In the genomic region with DNA sequence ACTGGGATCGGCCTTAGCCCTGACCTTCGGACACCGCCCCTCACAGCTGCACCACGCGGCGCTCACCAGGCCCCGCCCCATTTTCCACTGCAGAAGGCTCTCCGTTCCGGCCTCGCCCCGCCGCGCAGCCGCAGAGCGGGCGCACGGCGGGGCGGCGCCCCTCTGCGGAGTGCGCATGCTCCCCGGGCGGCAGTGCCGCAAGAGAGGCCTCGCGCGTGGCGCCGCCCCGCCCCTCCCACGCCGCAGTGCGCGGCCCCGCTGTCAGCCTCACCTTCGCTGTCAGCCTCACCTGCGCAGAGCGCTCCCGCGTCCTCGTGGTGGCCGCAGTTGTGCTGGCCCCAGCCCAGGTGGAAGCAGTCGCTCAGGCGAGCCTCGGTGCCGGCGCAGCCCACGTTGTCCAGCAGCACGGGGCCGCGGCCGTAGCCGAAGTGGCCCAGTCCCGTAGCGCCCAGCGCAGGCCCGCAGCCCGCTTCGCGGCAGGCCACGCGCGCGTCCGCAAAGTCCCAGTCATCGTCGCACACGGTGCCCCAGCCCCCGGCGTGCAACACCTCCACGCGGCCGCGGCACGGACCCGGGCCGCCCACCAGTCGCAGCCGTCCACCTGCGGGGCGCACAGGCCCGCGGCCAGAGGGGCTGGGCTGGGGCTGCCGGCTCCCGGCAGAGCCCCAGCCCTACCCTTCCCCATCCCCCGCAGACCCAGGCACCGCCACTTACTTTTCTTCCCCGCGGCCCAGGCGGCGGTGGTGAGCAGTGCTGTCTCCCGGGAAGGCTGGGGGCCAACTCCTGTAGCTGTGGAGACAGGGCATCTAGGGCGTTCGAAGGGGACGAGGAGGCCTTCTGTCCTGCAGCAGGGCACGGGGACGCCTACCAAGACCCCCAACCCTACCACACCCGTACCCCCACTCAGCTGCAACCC, we compare ENCODE assay signal across 8 cellular contexts. TPM values are rescaled to one million over a fixed set of nuclear protein-coding genes. Genes with fewer than 3 reads are reported as not detected.
DNase-seq lines count a peak whose midpoint lies in the region; ATAC-seq and TF ChIP-seq lines count a peak whose summit lies in the region.

No MANE protein-coding gene starts in this region.

- WGBS in GM23248 (ENCODE audit: low coverage in 1 of 2, low lambda C conversion rate in 2 of 2, missing lambda C conversion rate in 2 of 2), 2 experiments = 1 to 2% methylated on average over 83 to 85 of the region's 99 CpGs

- H3K4me3 ChIP-seq in GM23248 = peak overlapping the region; percentile 71
- peak overlapping the region; percentile 80 for H3K4me3 ChIP-seq in fibroblast of the aortic adventitia (ENCODE audit: low read depth, low read length)
- peak overlapping the region; percentile 85 for H3K4me3 ChIP-seq in neural cell (ENCODE audit: low read length)

- H4K20me1 ChIP-seq in GM23248 (ENCODE audit: insufficient read depth) (no peaks in the 10 kb centered on the region), neural cell (ENCODE audit: insufficient read depth) (no peaks in the 10 kb centered on the region)

- peak overlapping the region; percentile 45 for H3K27ac ChIP-seq in GM23248
- peak overlapping the region; percentile 72 for H3K27ac ChIP-seq in KOPT-K1 (ENCODE audit: low read depth, low read length, poor library complexity, severe bottlenecking)
- H3K27ac ChIP-seq in neural cell (ENCODE audit: low read length) = peak overlapping the region; percentile 28

- no peaks in the 10 kb centered on the region for H3K27me3 Mint-ChIP-seq in activated T-helper 2 cell treated with anti-CD3 and anti-CD28 coated beads, Interferon-gamma antibody, Interleukin-2, Interleukin-4, amounts not matched to agents 10 μg/mL and 5 μg/mL and 100 μg/mL, durations not matched to agents 14 hours and 24 hours and 36 hours (ENCODE audit: low read depth)
- H3K27me3 Mint-ChIP-seq in stimulated activated naive CD8-positive, alpha-beta T cell treated with anti-CD3 and anti-CD28 coated beads, Interleukin-15, amount 100 ng/mL, for 72 hours = no peaks in the 10 kb centered on the region

- H2AFZ ChIP-seq in GM23248 = peak overlapping the region; percentile 99
- H2AFZ ChIP-seq in neural cell (ENCODE audit: low read depth, low read length) = peak overlapping the region; percentile 83

- no peaks in the 10 kb centered on the region for H3K27me3 ChIP-seq in GM23248 (replicated peaks; ENCODE audit: insufficient read depth)
- no peaks in the 10 kb centered on the region for H3K27me3 ChIP-seq in neural cell (ENCODE audit: insufficient read depth, low read depth, low read length)

- ATAC-seq in stimulated activated naive CD8-positive, alpha-beta T cell treated with anti-CD3 and anti-CD28 coated beads, Interleukin-15, amount 100 ng/mL, for 72 hours = peak; percentile 85

- peaks cover 14% of the 10 kb centered on the region for H3K4me1 Mint-ChIP-seq in activated T-helper 2 cell treated with anti-CD3 and anti-CD28 coated beads, Interferon-gamma antibody, Interleukin-2, Interleukin-4, amounts not matched to agents 10 μg/mL and 5 μg/mL and 100 μg/mL, durations not matched to agents 14 hours and 24 hours and 36 hours (ENCODE audit: low read depth)
- H3K4me1 Mint-ChIP-seq in stimulated activated naive CD8-positive, alpha-beta T cell treated with anti-CD3 and anti-CD28 coated beads, Interleukin-15, amount 100 ng/mL, for 72 hours = peaks cover 48% of the 10 kb centered on the region

- no peak for TF ChIP-seq RAD21 in neural cell (conservative IDR thresholded peaks at IDR 0.05)

- H3K4me1 ChIP-seq in GM23248 (ENCODE audit: insufficient read depth) = 0 out of 2 replicates have a peak, but pooled peaks cover 3% of the 10 kb centered on the region

- no peaks in the 10 kb centered on the region for H3K9me3 Mint-ChIP-seq in activated T-helper 2 cell treated with anti-CD3 and anti-CD28 coated beads, Interferon-gamma antibody, Interleukin-2, Interleukin-4, amounts not matched to agents 10 μg/mL and 5 μg/mL and 100 μg/mL, durations not matched to agents 14 hours and 24 hours and 36 hours
- H3K9me3 Mint-ChIP-seq in stimulated activated naive CD8-positive, alpha-beta T cell treated with anti-CD3 and anti-CD28 coated beads, Interleukin-15, amount 100 ng/mL, for 72 hours = no peaks in the 10 kb centered on the region

- H3K9ac ChIP-seq in GM23248 (peak overlapping the region; percentile 81), neural cell (ENCODE audit: low read length) (peak overlapping the region; percentile 78)

- TF ChIP-seq EP300 in neural cell (conservative IDR thresholded peaks at IDR 0.05; ENCODE audit: poor library complexity, severe bottlenecking) = peak; percentile 52

- intact Hi-C loops in activated T-helper 2 cell treated with anti-CD3 and anti-CD28 coated beads, Interferon-gamma antibody, Interleukin-2, Interleukin-4, amounts not matched to agents 10 μg/mL and 5 μg/mL and 100 μg/mL, durations not matched to agents 14 hours and 24 hours and 36 hours (cut with micrococcal nuclease) = loop anchor here (1.0 kb wide), 1 partner anchor 34 kb away; no protein-coding TSS in a partner anchor

- peak overlapping the region; percentile 80 for H3K4me3 Mint-ChIP-seq in activated T-helper 2 cell treated with anti-CD3 and anti-CD28 coated beads, Interferon-gamma antibody, Interleukin-2, Interleukin-4, amounts not matched to agents 10 μg/mL and 5 μg/mL and 100 μg/mL, durations not matched to agents 14 hours and 24 hours and 36 hours (ENCODE audit: low read depth)
- H3K4me3 Mint-ChIP-seq in stimulated activated naive CD8-positive, alpha-beta T cell treated with anti-CD3 and anti-CD28 coated beads, Interleukin-15, amount 100 ng/mL, for 72 hours = peak overlapping the region; percentile 91

- H3K36me3 ChIP-seq in GM23248 (ENCODE audit: low read depth) = no peaks in the 10 kb centered on the region
- H3K36me3 ChIP-seq in KOPT-K1 (ENCODE audit: insufficient read depth, low read length) = no peaks in the 10 kb centered on the region
- H3K36me3 ChIP-seq in neural cell (ENCODE audit: insufficient read depth, low read length) = no peaks in the 10 kb centered on the region

- no peaks in the 10 kb centered on the region for H3F3A ChIP-seq in GM23248 (ENCODE audit: insufficient read depth)
- H3F3A ChIP-seq in neural cell (ENCODE audit: insufficient read depth, low read length, poor library complexity, severe bottlenecking) = no peaks in the 10 kb centered on the region

- DNase-seq in EH (ENCODE audit: low read depth) (peak; percentile 88), GM23248 (peak; percentile 96), RKO (ENCODE audit: low spot score) (peak; percentile 92), fibroblast of the aortic adventitia (ENCODE audit: low read depth) (peak; percentile 83)
- peak; percentile 89 for DNase-seq in activated T-helper 2 cell treated with anti-CD3 and anti-CD28 coated beads, Interferon-gamma antibody, Interleukin-2, Interleukin-4, amounts not matched to agents 10 μg/mL and 5 μg/mL and 100 μg/mL, durations not matched to agents 14 hours and 24 hours and 36 hours (ENCODE audit: low spot score)
- peak; percentile 89 for DNase-seq in stimulated activated naive CD8-positive, alpha-beta T cell treated with anti-CD3 and anti-CD28 coated beads, Interleukin-15, amount 100 ng/mL, for 72 hours

- H3K27ac Mint-ChIP-seq in activated T-helper 2 cell treated with anti-CD3 and anti-CD28 coated beads, Interferon-gamma antibody, Interleukin-2, Interleukin-4, amounts not matched to agents 10 μg/mL and 5 μg/mL and 100 μg/mL, durations not matched to agents 14 hours and 24 hours and 36 hours = peak overlapping the region; percentile 97
- H3K27ac Mint-ChIP-seq in stimulated activated naive CD8-positive, alpha-beta T cell treated with anti-CD3 and anti-CD28 coated beads, Interleukin-15, amount 100 ng/mL, for 72 hours = peak overlapping the region; percentile 77 to 98

- H3K79me2 ChIP-seq in GM23248 (ENCODE audit: insufficient read depth) (no peaks in the 10 kb centered on the region), neural cell (replicated peaks; ENCODE audit: insufficient read depth, low read length) (no peaks in the 10 kb centered on the region)

- H3K4me2 ChIP-seq in GM23248 (ENCODE audit: unreplicated experiment) (peak overlapping the region; percentile 69), neural cell (ENCODE audit: low read length) (peak overlapping the region; percentile 76)

- TF ChIP-seq CTCF in fibroblast of the aortic adventitia (IDR thresholded peaks at IDR 0.05; ENCODE audit: insufficient read depth, low read length) = no peak
- TF ChIP-seq CTCF in neural cell (IDR thresholded peaks at IDR 0.05; ENCODE audit: poor library complexity, severe bottlenecking) = no peak

- H3K9me2 ChIP-seq in GM23248 (ENCODE audit: insufficient read depth) = no peaks in the 10 kb centered on the region
- no peaks in the 10 kb centered on the region for H3K9me2 ChIP-seq in neural cell (ENCODE audit: insufficient read depth, low read length)

- no peaks in the 10 kb centered on the region for H3K9me3 ChIP-seq in GM23248 (ENCODE audit: low read depth)
- H3K9me3 ChIP-seq in KOPT-K1 (ENCODE audit: insufficient read depth, low read length, poor library complexity, severe bottlenecking) = no peaks in the 10 kb centered on the region
- no peaks in the 10 kb centered on the region for H3K9me3 ChIP-seq in neural cell (ENCODE audit: low read length)

- H3K36me3 Mint-ChIP-seq in activated T-helper 2 cell treated with anti-CD3 and anti-CD28 coated beads, Interferon-gamma antibody, Interleukin-2, Interleukin-4, amounts not matched to agents 10 μg/mL and 5 μg/mL and 100 μg/mL, durations not matched to agents 14 hours and 24 hours and 36 hours (ENCODE audit: low read depth) = no peaks in the 10 kb centered on the region

- in situ Hi-C loops in GM23248 (cut with MboI) = no loop called here

RNA-seq across cellular contexts. Expression of gene SSC4D, which starts 16.1 kb away (rescaled TPM):
- 0.43 TPM in 1 of 2 replicates, not detected in the other for total RNA-seq in GM23248 (2014; rRNA removed; shearing (Covaris generic))
- polyA plus RNA-seq in GM23248 (2016; fragmentation: Nextera tagmentation; extraction: Ambion mirVana) = 0.66 and 0.85 TPM in 2 replicates
- 0.71 and 0.78 TPM in 2 replicates for total RNA-seq in activated T-helper 2 cell treated with anti-CD3 and anti-CD28 coated beads, Interferon-gamma antibody, Interleukin-2, Interleukin-4, amounts not matched to agents 10 μg/mL and 5 μg/mL and 100 μg/mL, durations not matched to agents 14 hours and 24 hours and 36 hours
- 0.36 and 1.5 TPM in 2 replicates for total RNA-seq in fibroblast of the aortic adventitia (ENCODE audit: low replicate concordance)
- 2.5 TPM in 1 of 2 replicates, not detected in the other for polyA plus RNA-seq in neural cell
- polyA minus RNA-seq in neural cell = 1.2 and 1.3 TPM in 2 replicates

RNA-seq across cellular contexts. Expression of gene ZP3, which starts 31.4 kb away (rescaled TPM):
- total RNA-seq in GM23248 (2014; rRNA removed; shearing (Covaris generic)) = 4.5 and 5.3 TPM in 2 replicates
- polyA plus RNA-seq in GM23248 (2016; fragmentation: Nextera tagmentation; extraction: Ambion mirVana) (4.9 and 5.6 TPM in 2 replicates), neural cell (not detected in 2 replicates)
- 8.2 and 10.5 TPM in 2 replicates for total RNA-seq in activated T-helper 2 cell treated with anti-CD3 and anti-CD28 coated beads, Interferon-gamma antibody, Interleukin-2, Interleukin-4, amounts not matched to agents 10 μg/mL and 5 μg/mL and 100 μg/mL, durations not matched to agents 14 hours and 24 hours and 36 hours
- 0.63 and 2.9 TPM in 2 replicates for total RNA-seq in fibroblast of the aortic adventitia (ENCODE audit: low replicate concordance)
- not detected in 2 replicates for polyA minus RNA-seq in neural cell

RNA-seq across cellular contexts. Expression of gene YWHAG, which starts 34.6 kb away (rescaled TPM):
- total RNA-seq in GM23248 (2014; rRNA removed; shearing (Covaris generic)) = 56.0 TPM in 2 replicates
- 28.1 and 28.4 TPM in 2 replicates for polyA plus RNA-seq in GM23248 (2016; fragmentation: Nextera tagmentation; extraction: Ambion mirVana)
- total RNA-seq in activated T-helper 2 cell treated with anti-CD3 and anti-CD28 coated beads, Interferon-gamma antibody, Interleukin-2, Interleukin-4, amounts not matched to agents 10 μg/mL and 5 μg/mL and 100 μg/mL, durations not matched to agents 14 hours and 24 hours and 36 hours = 184 and 189 TPM in 2 replicates
- total RNA-seq in fibroblast of the aortic adventitia (ENCODE audit: low replicate concordance) = 112 and 115 TPM in 2 replicates
- 276 and 284 TPM in 2 replicates for polyA plus RNA-seq in neural cell
- 511 and 557 TPM in 2 replicates for polyA minus RNA-seq in neural cell

Comparison
In these comparisons a context has a peak if more than half of its experiments do, and no peak if none do; other contexts are left out.
1. Peak in every context shown above with its lines: DNase-seq, ATAC-seq, H3K4me3 ChIP-seq and H3K27ac ChIP-seq.